31 cellular contexts compared by ENCODE assay signal in the genomic region with DNA sequence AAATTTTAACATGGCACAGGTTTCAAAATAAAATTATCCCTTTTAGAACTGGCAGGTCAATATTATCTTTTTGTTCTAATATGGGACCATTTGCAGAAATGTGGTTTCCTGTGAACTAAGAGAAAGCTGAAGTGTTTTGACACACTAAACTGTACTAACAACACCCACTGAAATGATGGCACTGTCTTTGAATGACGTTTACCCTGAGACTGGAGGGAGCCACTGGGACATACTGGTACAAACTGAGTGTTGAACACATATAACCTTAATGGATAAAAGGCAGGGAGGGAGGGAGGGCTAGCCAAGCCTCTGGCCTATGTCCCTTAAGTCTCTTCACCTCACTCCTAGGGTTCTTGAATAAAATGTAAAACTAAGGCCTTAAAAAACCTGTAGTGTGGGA.
"Had no signal": no experiment of that assay in that cellular context is flagged by ENCODE, and none has a peak within 500 bp of the region (broad histone marks: within the 10 kb centered on the region; RNA-seq: fewer than 3 reads in every experiment).

No MANE protein-coding gene starts in this region.

- H3K4me1 ChIP-seq: gastroesophageal sphincter had no signal

- H3K4me3 Mint-ChIP-seq: activated B cell treated with CpG ODN at 0.5 μM for 24 hours; activated CD8-positive, alpha-beta T cell treated with anti-CD3 and anti-CD28 coated beads for 36 hours; activated naive CD8-positive, alpha-beta T cell; activated T-cell treated with anti-CD3 and anti-CD28 coated beads, Interleukin-2, amount 50 U/mL, for 4 hours; activated T-helper 17 cell treated with anti-CD3 and anti-CD28 coated beads, Interleukin-2, amount 50 U/mL, for 72 hours; central memory CD8-positive, alpha-beta T cell; effector memory CD8-positive, alpha-beta T cell; T-helper 17 cell; T-helper 2 cell treated with Interferon-gamma antibody and Interleukin-4, amounts not matched to agents 5 μg/mL and 100 μg/mL, for 36 hours had no signal

- H3K36me3 Mint-ChIP-seq: activated naive CD8-positive, alpha-beta T cell had no signal

- H3K27ac Mint-ChIP-seq: activated B cell treated with CpG ODN at 0.5 μM for 24 hours; activated CD8-positive, alpha-beta T cell treated with anti-CD3 and anti-CD28 coated beads for 36 hours; activated naive CD8-positive, alpha-beta T cell; activated T-helper 17 cell treated with anti-CD3 and anti-CD28 coated beads, Interleukin-2, amount 50 U/mL, for 72 hours; effector memory CD8-positive, alpha-beta T cell; T-helper 17 cell; T-helper 2 cell treated with Interferon-gamma antibody and Interleukin-4, amounts not matched to agents 5 μg/mL and 100 μg/mL, for 36 hours had no signal

- ATAC-seq: activated CD4-positive, CD25-positive, alpha-beta regulatory T cell treated with anti-CD3 and anti-CD28 coated beads, Interleukin-2, amount 50 U/mL, for 24 hours; activated CD8-positive, alpha-beta T cell treated with anti-CD3 and anti-CD28 coated beads for 36 hours; activated T-cell treated with anti-CD3 and anti-CD28 coated beads, Interleukin-2, amount 50 U/mL, for 4 hours; activated T-helper 17 cell treated with anti-CD3 and anti-CD28 coated beads, Interleukin-2, amount 50 U/mL, for 72 hours; effector memory CD8-positive, alpha-beta T cell; gastroesophageal sphincter; T-helper 17 cell had no signal

- H3K27me3 Mint-ChIP-seq: activated B cell treated with CpG ODN at 0.5 μM for 24 hours; activated CD8-positive, alpha-beta T cell treated with anti-CD3 and anti-CD28 coated beads for 36 hours; activated naive CD8-positive, alpha-beta T cell; activated T-helper 17 cell treated with anti-CD3 and anti-CD28 coated beads, Interleukin-2, amount 50 U/mL, for 72 hours; central memory CD8-positive, alpha-beta T cell; effector memory CD8-positive, alpha-beta T cell; T-helper 17 cell had no signal

- H3K27me3 ChIP-seq: brain microvascular endothelial cell, esophagus muscularis mucosa, gastroesophageal sphincter had no signal

- H3K4me1 Mint-ChIP-seq: activated B cell treated with CpG ODN at 0.5 μM for 24 hours; activated T-helper 17 cell treated with anti-CD3 and anti-CD28 coated beads, Interleukin-2, amount 50 U/mL, for 72 hours; central memory CD8-positive, alpha-beta T cell; T-helper 17 cell had no signal

- H3K9me3 Mint-ChIP-seq: activated B cell treated with CpG ODN at 0.5 μM for 24 hours; central memory CD8-positive, alpha-beta T cell had no signal

- DNase-seq: activated B cell treated with CpG ODN at 0.5 μM for 24 hours; activated CD4-positive, alpha-beta T cell treated with anti-CD3 and anti-CD28 coated beads for 48 hours; activated CD4-positive, alpha-beta T cell treated with anti-CD3 and anti-CD28 coated beads, Interleukin-2, amount 50 U/mL, for 1 hour; activated CD4-positive, alpha-beta T cell treated with anti-CD3 and anti-CD28 coated beads, Interleukin-2, amount 50 U/mL, for 48 hours; activated CD8-positive, alpha-beta memory T cell treated with anti-CD3 and anti-CD28 coated beads for 24 hours; activated CD8-positive, alpha-beta T cell treated with anti-CD3 and anti-CD28 coated beads for 36 hours; activated effector memory CD4-positive, alpha-beta T cell treated with Interleukin-2 at 50 U/mL for 16 hours; activated gamma-delta T cell treated with Interleukin-2 at 50 U/mL for 16 hours; activated naive CD4-positive, alpha-beta T cell treated with anti-CD3 and anti-CD28 coated beads, Interleukin-2, amount 50 U/mL, for 16 hours; activated naive CD4-positive, alpha-beta T cell treated with Interleukin-2 at 50 U/mL for 16 hours; activated T-cell treated with anti-CD3 and anti-CD28 coated beads, Interleukin-2, amount 50 U/mL, for 4 hours; amniotic stem cell; anterior cingulate cortex; brain microvascular endothelial cell; cortex of kidney; dermis blood vessel endothelial cell; effector CD4-positive, alpha-beta T cell; effector memory CD8-positive, alpha-beta T cell; erythroblast; foreskin melanocyte; T-helper 1 cell; T-helper 17 cell; T1000; WERI-Rb-1 had no signal

- H3K27ac ChIP-seq: brain microvascular endothelial cell, esophagus muscularis mucosa, gastroesophageal sphincter, WERI-Rb-1 had no signal

- H3K4me3 ChIP-seq: esophagus muscularis mucosa, gastroesophageal sphincter had no signal

- H3K9me3 ChIP-seq: esophagus muscularis mucosa, gastroesophageal sphincter had no signal

- H3K36me3 ChIP-seq: brain microvascular endothelial cell, esophagus muscularis mucosa, gastroesophageal sphincter, WERI-Rb-1 had no signal
